Comparison of ENCODE assay signal across 16 cellular contexts in genomic region chr19:11540642-11541041, GRCh38. TPM values are rescaled to one million over a fixed set of nuclear protein-coding genes. Genes with fewer than 3 reads are reported as not detected.
A peak's percentile ranks its signal among the peaks of the same experiment; 100 is the strongest.
DNase-seq lines count a peak whose midpoint lies in the region; ATAC-seq and TF ChIP-seq lines count a peak whose summit lies in the region.
"Had no signal": no experiment of that assay in that cellular context is flagged by ENCODE, and none has a peak within 500 bp of the region (broad histone marks: within the 10 kb centered on the region; RNA-seq: fewer than 3 reads in every experiment).

No MANE protein-coding gene starts in this region.

- POLR2A ChIA-PET in WTC11 (lab: Charles Lee), result interaction anchor here (0.5 kb wide), 1 partner anchor 1186 kb away, joined by 4 read pairs; no protein-coding TSS in a partner anchor
- POLR2A ChIA-PET in CD8-positive, alpha-beta T cell (lab: Charles Lee), result no interaction called here

- no peaks in the 10 kb centered on the region for H3K9me3 ChIP-seq in stomach smooth muscle (ENCODE audit: control insufficient read depth in 2 of 2, low read length in 2 of 2)
- no peaks in the 10 kb centered on the region for H3K9me3 ChIP-seq in CD8-positive, alpha-beta T cell (ENCODE audit: low read length)

- H3K36me3 Mint-ChIP-seq in WTC11 (no peaks in the 10 kb centered on the region), mesothelial cell of epicardium (no peaks in the 10 kb centered on the region)
- H3K36me3 Mint-ChIP-seq in CD8-positive, alpha-beta T cell, result no peaks in the 10 kb centered on the region
- H3K36me3 Mint-ChIP-seq: activated naive CD4-positive, alpha-beta T cell treated with anti-CD3 and anti-CD28 coated beads, Interleukin-2, amount 10 ng/mL, durations not matched to agents 7 days and 5 days; natural killer cell treated with Interleukin-12 subunit alpha and Interleukin-12 subunit beta and Interleukin-15 and Interleukin-18, amount 100 ng/mL, for 72 hours had no signal

- H3K27ac Mint-ChIP-seq in WTC11 (no peak overlapping the region), mesothelial cell of epicardium (peak overlapping the region; percentile 81)
- no peak overlapping the region for H3K27ac Mint-ChIP-seq in CD8-positive, alpha-beta T cell
- H3K27ac Mint-ChIP-seq: activated naive CD4-positive, alpha-beta T cell treated with anti-CD3 and anti-CD28 coated beads, Interleukin-2, amount 10 ng/mL, durations not matched to agents 7 days and 5 days; natural killer cell treated with Interleukin-12 subunit alpha and Interleukin-12 subunit beta and Interleukin-15 and Interleukin-18, amount 100 ng/mL, for 72 hours had no signal

- H3K27me3 Mint-ChIP-seq in WTC11 (ENCODE audit: low read depth) (peaks cover 3% of the 10 kb centered on the region), mesothelial cell of epicardium (ENCODE audit: low read depth) (no peaks in the 10 kb centered on the region)
- peaks cover 29% of the 10 kb centered on the region for H3K27me3 Mint-ChIP-seq in CD8-positive, alpha-beta T cell (ENCODE audit: low read depth)

- H3K27me3 ChIP-seq in H7 (ENCODE audit: control insufficient read depth, insufficient read depth, low read length), result no peaks in the 10 kb centered on the region; the same call in 1 of the 2 replicates
- no peaks in the 10 kb centered on the region for H3K27me3 ChIP-seq in stomach smooth muscle (ENCODE audit: control insufficient read depth in 1 of 2, insufficient read depth in 2 of 2, low read length in 2 of 2)
- peaks cover 12% of the 10 kb centered on the region for H3K27me3 ChIP-seq in CD8-positive, alpha-beta T cell (ENCODE audit: insufficient read depth, low read length)

- peaks cover 57% of the 10 kb centered on the region for H3K4me1 ChIP-seq in stomach smooth muscle (ENCODE audit: control insufficient read depth, insufficient read depth, low read length)
- H3K4me1 ChIP-seq in CD8-positive, alpha-beta T cell (ENCODE audit: insufficient read depth, low read length), result peaks cover 11% of the 10 kb centered on the region

- H3K36me3 ChIP-seq in H7 (replicated peaks; ENCODE audit: control insufficient read depth, insufficient read depth, low read length) (no peaks in the 10 kb centered on the region), stomach smooth muscle (ENCODE audit: control insufficient read depth in 2 of 2, insufficient read depth in 2 of 2, low read length in 2 of 2) (peaks cover 12 to 25% of the 10 kb centered on the region in 2 donors)
- no peaks in the 10 kb centered on the region for H3K36me3 ChIP-seq in CD8-positive, alpha-beta T cell (ENCODE audit: insufficient read depth, low read length)

- intact Hi-C loops in CD8-positive, alpha-beta T cell (cut with DNase I, micrococcal nuclease), result no loop called here

- peaks cover 18% of the 10 kb centered on the region for H3K4me1 Mint-ChIP-seq in WTC11
- H3K4me1 Mint-ChIP-seq in mesothelial cell of epicardium, result peaks cover 17% of the 10 kb centered on the region
- H3K4me1 Mint-ChIP-seq in CD8-positive, alpha-beta T cell (ENCODE audit: low read depth), result peaks cover 4% of the 10 kb centered on the region

- peak overlapping the region; percentile 100 for H3K27ac ChIP-seq in stomach smooth muscle (ENCODE audit: low read length)
- no peak overlapping the region for H3K27ac ChIP-seq in CD8-positive, alpha-beta T cell (ENCODE audit: low read depth, low read length)

- H3K9me3 Mint-ChIP-seq in WTC11 (no peaks in the 10 kb centered on the region), mesothelial cell of epicardium (no peaks in the 10 kb centered on the region)
- no peaks in the 10 kb centered on the region for H3K9me3 Mint-ChIP-seq in CD8-positive, alpha-beta T cell
- H3K9me3 Mint-ChIP-seq: activated naive CD4-positive, alpha-beta T cell treated with anti-CD3 and anti-CD28 coated beads, Interleukin-2, amount 10 ng/mL, durations not matched to agents 7 days and 5 days; natural killer cell treated with Interleukin-12 subunit alpha and Interleukin-12 subunit beta and Interleukin-15 and Interleukin-18, amount 100 ng/mL, for 72 hours had no signal

- H3K4me3 Mint-ChIP-seq in WTC11, result peak overlapping the region; percentile 44; the same call in 1 of the 2 replicates
- no peak overlapping the region for H3K4me3 Mint-ChIP-seq in mesothelial cell of epicardium
- H3K4me3 Mint-ChIP-seq in CD8-positive, alpha-beta T cell, result no peak overlapping the region
- H3K4me3 Mint-ChIP-seq: activated naive CD4-positive, alpha-beta T cell treated with anti-CD3 and anti-CD28 coated beads, Interleukin-2, amount 10 ng/mL, durations not matched to agents 7 days and 5 days; natural killer cell treated with Interleukin-12 subunit alpha and Interleukin-12 subunit beta and Interleukin-15 and Interleukin-18, amount 100 ng/mL, for 72 hours had no signal

- CTCF ChIA-PET in WTC11 (lab: Charles Lee), result interaction anchor here (1.0 kb wide), 1 partner anchor 11 kb away, joined by 3 read pairs; no protein-coding TSS in a partner anchor
- CTCF ChIA-PET in CD8-positive, alpha-beta T cell (lab: Charles Lee), result interaction anchor here (1.0 kb wide), 1 partner anchor 157 kb away, joined by 4 read pairs; the partner anchor contains the start of gene EPOR

- ATAC-seq in WTC11 (no peak), HG03108 (IDR thresholded peaks at IDR 0.05; ENCODE audit: unreplicated experiment) (no peak), HG03097 (IDR thresholded peaks at IDR 0.05; ENCODE audit: low FRiP score, unreplicated experiment) (no peak)
- no peak for ATAC-seq in CD8-positive, alpha-beta T cell
- ATAC-seq: natural killer cell treated with Interleukin-12 subunit alpha and Interleukin-12 subunit beta and Interleukin-15 and Interleukin-18, amount 100 ng/mL, for 72 hours had no signal

- DNase-seq in H7, result peak; percentile 46
- DNase-seq in WTC11 (ENCODE audit: low spot score), result no peak
- DNase-seq in mesothelial cell of epicardium (ENCODE audit: low spot score in 2 of 2, unreplicated experiment in 2 of 2), result no peak
- DNase-seq in CD8-positive, alpha-beta T cell, result no peak
- DNase-seq in SW 1271 (lab: John Stamatoyannopoulos, UW), result no peak
- DNase-seq: activated CD4-positive, alpha-beta T cell treated with anti-CD3 and anti-CD28 coated beads, Interleukin-2, amount 50 U/mL, for 48 hours; activated naive CD4-positive, alpha-beta T cell treated with anti-CD3 and anti-CD28 coated beads, Interleukin-2, amount 10 ng/mL, durations not matched to agents 7 days and 5 days; dermis blood vessel endothelial cell; GF-D8; Karpas-422; NCI-H1105 had no signal

- H3K4me3 ChIP-seq in H7 (ENCODE audit: insufficient read depth, low read depth, low read length) (no peak overlapping the region), stomach smooth muscle (ENCODE audit: low read length in 2 of 2) (peak overlapping the region; percentile 95 to 96)
- H3K4me3 ChIP-seq in CD8-positive, alpha-beta T cell (ENCODE audit: low read depth, low read length), result no peak overlapping the region
- H3K4me3 ChIP-seq: lung had no signal

- TF ChIP-seq CTCF in WTC11 (IDR thresholded peaks at IDR 0.05) (no peak), mesothelial cell of epicardium (IDR thresholded peaks at IDR 0.05; ENCODE audit: unreplicated experiment) (no peak)
- no peak for TF ChIP-seq CTCF in CD8-positive, alpha-beta T cell (IDR thresholded peaks at IDR 0.05)

- peak overlapping the region; percentile 98 to 100 for H3K9ac ChIP-seq in stomach smooth muscle (ENCODE audit: low read length in 2 of 2)

TF ChIP-seq in WTC11, 78 proteins besides CTCF, POLR2A, EP300 and RAD21 (continues in another document):
- TF ChIP-seq MLX (CRISPR knock-in tag; IDR thresholded peaks at IDR 0.05), result no peak

RNA-seq across cellular contexts. Expression of gene CNN1, which starts 2.0 kb away (rescaled TPM):
- 24.1 and 26.7 TPM in 2 replicates for total RNA-seq in H7 (2014; rRNA removed; shearing (Covaris generic))
- total RNA-seq in WTC11 (2021), result 16.0 to 18.0 TPM (median 17.4 TPM) in 3 replicates
- total RNA-seq in mesothelial cell of epicardium, result 27.7 to 30.1 TPM (median 29.6 TPM) in 3 replicates
- not detected for total RNA-seq in CD8-positive, alpha-beta T cell
- total RNA-seq: natural killer cell treated with Interleukin-12 subunit alpha and Interleukin-12 subunit beta and Interleukin-15 and Interleukin-18, amount 100 ng/mL, for 72 hours had no signal

RNA-seq across cellular contexts. Expression of gene ECSIT, which starts 11.7 kb away (rescaled TPM):
- 72.4 and 77.5 TPM in 2 replicates for total RNA-seq in H7 (2014; rRNA removed; shearing (Covaris generic))
- total RNA-seq in WTC11 (2021) (56.4 to 64.1 TPM (median 61.7 TPM) in 3 replicates), mesothelial cell of epicardium (32.1 to 34.4 TPM (median 32.2 TPM) in 3 replicates)
- 10 to 100 TPM; 31.1 to 32.4 TPM for total RNA-seq in CD8-positive, alpha-beta T cell

RNA-seq across cellular contexts. Expression of gene ELOF1, which starts 18.4 kb away (rescaled TPM):
- 48.2 and 66.7 TPM in 2 replicates for total RNA-seq in H7 (2014; rRNA removed; shearing (Covaris generic))
- 70.9 to 86.0 TPM (median 73.4 TPM) in 3 replicates for total RNA-seq in WTC11 (2021)
- 41.3 to 47.1 TPM (median 46.0 TPM) in 3 replicates for total RNA-seq in mesothelial cell of epicardium
- total RNA-seq in CD8-positive, alpha-beta T cell, result 10 to 100 TPM; 40.3 to 41.0 TPM

RNA-seq across cellular contexts. Expression of gene ZNF653, which starts 35.0 kb away (rescaled TPM):
- 8.5 and 9.8 TPM in 2 replicates for total RNA-seq in H7 (2014; rRNA removed; shearing (Covaris generic))
- total RNA-seq in WTC11 (2021) (10.3 to 13.4 TPM (median 11.5 TPM) in 3 replicates), mesothelial cell of epicardium (13.9 to 16.5 TPM (median 15.4 TPM) in 3 replicates)
- 1 to 10 TPM; 9.7 to 10.0 TPM for total RNA-seq in CD8-positive, alpha-beta T cell

RNA-seq across cellular contexts. Expression of gene ACP5, which starts 36.8 kb away (rescaled TPM):
- 1.0 and 3.7 TPM in 2 replicates for total RNA-seq in H7 (2014; rRNA removed; shearing (Covaris generic))
- total RNA-seq in WTC11 (2021) (8.6 to 14.3 TPM (median 11.8 TPM) in 3 replicates), mesothelial cell of epicardium (3.9 to 4.2 TPM (median 3.9 TPM) in 3 replicates)
- 10 to 100 TPM; 10.6 to 13.5 TPM for total RNA-seq in CD8-positive, alpha-beta T cell

Comparison
In these comparisons a context has a peak if more than half of its experiments do, and no peak if none do; other contexts are left out.
1. H3K4me3 ChIP-seq: peak in stomach smooth muscle (2 of 2); none in H7 (single experiment) and CD8-positive, alpha-beta T cell (single experiment).
2. RNA of gene CNN1, which starts 2.0 kb away (total RNA-seq): 27.7 to 30.1 TPM in mesothelial cell of epicardium, 24.1 to 26.7 TPM in H7 and 16.0 to 18.0 TPM in WTC11; not detected in CD8-positive, alpha-beta T cell; every median in the first group is over 10 times any median in the second.